In genomic region chr13:47281981-47282380, GRCh38 we compare ENCODE assay signal across 28 cellular contexts.
"Had no signal": no experiment of that assay in that cellular context is flagged by ENCODE, and none has a peak within 500 bp of the region (broad histone marks: within the 10 kb centered on the region; RNA-seq: fewer than 3 reads in every experiment).

No MANE protein-coding gene starts in this region.

- H3K4me1 ChIP-seq: ascending aorta had no signal

- H3K36me3 ChIP-seq: ascending aorta, cardiac muscle cell had no signal

- H3K27me3 ChIP-seq: ascending aorta, cardiac muscle cell had no signal

- H3K27ac ChIP-seq: ascending aorta, cardiac muscle cell, VCaP had no signal

- DNase-seq: activated B cell treated with CpG ODN at 0.5 μM for 24 hours; activated CD4-positive, alpha-beta memory T cell treated with anti-CD3 and anti-CD28 coated beads for 36 hours; activated CD4-positive, alpha-beta T cell treated with anti-CD3 and anti-CD28 coated beads for 4 hours; activated CD4-positive, alpha-beta T cell treated with anti-CD3 and anti-CD28 coated beads, Interleukin-2, amount 10 ng/mL, durations not matched to agents 24 days and 14 days; activated CD4-positive, alpha-beta T cell treated with anti-CD3 and anti-CD28 coated beads, Interleukin-2, amount 50 U/mL, for 1 hour; activated CD4-positive, alpha-beta T cell treated with anti-CD3 and anti-CD28 coated beads, Interleukin-2, amount 50 U/mL, for 4 hours; activated CD4-positive, CD25-positive, alpha-beta regulatory T cell treated with anti-CD3 and anti-CD28 coated beads, Interleukin-2, amount 50 U/mL, for 72 hours; activated CD8-positive, alpha-beta memory T cell treated with anti-CD3 and anti-CD28 coated beads, Interleukin-2, amount 50 U/mL, for 4 hours; activated CD8-positive, alpha-beta T cell treated with anti-CD3 and anti-CD28 coated beads for 36 hours; activated effector memory CD4-positive, alpha-beta T cell treated with Interleukin-2 at 50 U/mL for 16 hours; activated gamma-delta T cell; activated naive CD4-positive, alpha-beta T cell treated with anti-CD3 and anti-CD28 coated beads, Interleukin-2, amount 10 ng/mL, durations not matched to agents 7 days and 5 days; activated naive CD4-positive, alpha-beta T cell treated with Interleukin-2 at 50 U/mL for 16 hours; activated naive CD8-positive, alpha-beta T cell treated with anti-CD3 and anti-CD28 coated beads, Interleukin-2, amount 10 ng/mL, durations not matched to agents 7 days and 5 days; activated naive CD8-positive, alpha-beta T cell treated with anti-CD3 and anti-CD28 coated beads, Interleukin-2, amount 50 U/mL, for 24 hours; activated T-cell treated with anti-CD3 and anti-CD28 coated beads for 4 hours; activated T-cell treated with anti-CD3 and anti-CD28 coated beads, Interleukin-2, amount 50 U/mL, for 1 hour; activated T-cell treated with anti-CD3 and anti-CD28 coated beads, Interleukin-2, amount 50 U/mL, for 4 hours; activated T-cell treated with anti-CD3 and anti-CD28 coated beads, Interleukin-2, amount 50 U/mL, for 72 hours; amygdala; anterior cingulate cortex; cerebellar nuclear complex; T-helper 1 cell; T-helper 2 cell; T-helper 9 cell had no signal

- H3K4me3 ChIP-seq: ascending aorta, cardiac muscle cell had no signal
